Comparison of ENCODE assay signal across 1 cellular context in genomic region chr1:247494746-247495145, GRCh38.
TF ChIP-seq lines count a peak whose summit lies in the region.

No MANE protein-coding gene starts in this region.

TF ChIP-seq in HepG2, 621 proteins besides CTCF, POLR2A, EP300 and RAD21:
- TF ChIP-seq LCORL (IDR thresholded peaks at IDR 0.05), result 0 out of 2 replicates have a peak, but pooled peaks have one; percentile 25
- TF ChIP-seq LCORL (CRISPR knock-in tag; IDR thresholded peaks at IDR 0.05), result no peak
- TF ChIP-seq JUN (CRISPR knock-in tag; IDR thresholded peaks at IDR 0.05), result no peak
